Comparison of ENCODE assay signal across 8 cellular contexts in genomic region chr10:73625004-73625883, GRCh38. TPM values are rescaled to one million over a fixed set of nuclear protein-coding genes. Genes with fewer than 3 reads are reported as not detected.
DNase-seq lines count a peak whose midpoint lies in the region; ATAC-seq and TF ChIP-seq lines count a peak whose summit lies in the region.

No MANE protein-coding gene starts in this region.

- H3K4me1 Mint-ChIP-seq in IgD-negative memory B cell (peaks cover 5 to 17% (median 13%) of the 10 kb centered on the region in 3 donors), nephron (peaks cover 23% of the 10 kb centered on the region)

- H3K36me3 Mint-ChIP-seq in IgD-negative memory B cell = no peaks in the 10 kb centered on the region
- H3K36me3 Mint-ChIP-seq in nephron (ENCODE audit: low read depth) = peaks cover 3% of the 10 kb centered on the region

- DNase-seq in NCI-H2107 treated with DMSO at 0.1 percent for 48 hours (lab: John Stamatoyannopoulos, UW; ENCODE audit: unreplicated experiment) (peak; percentile 18), NCI-H2107 (lab: John Stamatoyannopoulos, UW) (no peak), UCSD-AML1 (lab: John Stamatoyannopoulos, UW; ENCODE audit: unreplicated experiment) (peak; percentile 53), fibroblast of villous mesenchyme (ENCODE audit: low read depth) (peak; percentile 24)

- peak overlapping the region; percentile 89 to 100 (median 99) for H3K4me3 Mint-ChIP-seq in IgD-negative memory B cell
- peak overlapping the region; percentile 95 to 97 (median 96) for H3K4me3 Mint-ChIP-seq in nephron

- H3K27ac Mint-ChIP-seq in IgD-negative memory B cell (peak overlapping the region; percentile 64 to 99 (median 99)), nephron (peak overlapping the region; percentile 98 to 99 (median 99))

- peak overlapping the region; percentile 96 for H3K4me3 ChIP-seq in fibroblast of villous mesenchyme (ENCODE audit: low read depth, low read length)

- ATAC-seq in GM21423 (IDR thresholded peaks at IDR 0.05; ENCODE audit: unreplicated experiment) (peak; percentile 34), HG03135 (IDR thresholded peaks at IDR 0.05; ENCODE audit: unreplicated experiment) (no peak)

- no peak for TF ChIP-seq CTCF in fibroblast of villous mesenchyme (IDR thresholded peaks at IDR 0.05; ENCODE audit: insufficient read depth, low read depth, low read length)
- no peak for TF ChIP-seq CTCF in nephron (IDR thresholded peaks at IDR 0.05; ENCODE audit: unreplicated experiment in 3 of 3)

- no peaks in the 10 kb centered on the region for H3K9me3 Mint-ChIP-seq in IgD-negative memory B cell
- H3K9me3 Mint-ChIP-seq in nephron = no peaks in the 10 kb centered on the region

- H3K27me3 Mint-ChIP-seq in IgD-negative memory B cell (no peaks in the 10 kb centered on the region), nephron (ENCODE audit: low read depth) (no peaks in the 10 kb centered on the region)

RNA-seq across cellular contexts. Expression of gene MYOZ1, which starts 16.0 kb away (rescaled TPM):
- polyA plus RNA-seq in IgD-negative memory B cell = not detected
- 0.32 and 0.43 TPM in 2 replicates for total RNA-seq in fibroblast of villous mesenchyme

RNA-seq across cellular contexts. Expression of gene SYNPO2L, which starts 30.6 kb away (rescaled TPM):
- polyA plus RNA-seq in IgD-negative memory B cell = not detected
- 0.43 and 0.64 TPM in 2 replicates for total RNA-seq in fibroblast of villous mesenchyme

RNA-seq across cellular contexts. Expression of gene USP54, which starts 34.1 kb away (rescaled TPM):
- polyA plus RNA-seq in IgD-negative memory B cell = 0.75 TPM
- total RNA-seq in fibroblast of villous mesenchyme = 13.5 and 14.2 TPM in 2 replicates
